12 cellular contexts compared by ENCODE assay signal in genomic region chr16:31186930-31187807, GRCh38. TPM values are rescaled to one million over a fixed set of nuclear protein-coding genes. Genes with fewer than 3 reads are reported as not detected.
DNase-seq lines count a peak whose midpoint lies in the region; ATAC-seq and TF ChIP-seq lines count a peak whose summit lies in the region.
"Had no signal": no experiment of that assay in that cellular context is flagged by ENCODE, and none has a peak within 500 bp of the region (broad histone marks: within the 10 kb centered on the region; RNA-seq: fewer than 3 reads in every experiment).

No MANE protein-coding gene starts in this region.

- peak; percentile 57 for DNase-seq in activated CD8-positive, alpha-beta memory T cell treated with anti-CD3 and anti-CD28 coated beads, Interleukin-2, amount 50 U/mL, for 48 hours
- DNase-seq in activated CD8-positive, alpha-beta memory T cell treated with anti-CD3 and anti-CD28 coated beads, Interleukin-2, amount 50 U/mL, for 4 hours, result no peak
- no peak for DNase-seq in activated CD8-positive, alpha-beta T cell treated with anti-CD3 and anti-CD28 coated beads, Interleukin-2, amount 10 ng/mL, durations not matched to agents 7 days and 5 days
- DNase-seq in DMS53 treated with DMSO at 0.1 percent for 48 hours (lab: John Stamatoyannopoulos, UW; ENCODE audit: unreplicated experiment) (no peak), UCSD-AML1 (lab: John Stamatoyannopoulos, UW; ENCODE audit: unreplicated experiment) (no peak)
- DNase-seq: activated gamma-delta T cell, HCEC 1CT, NCI-H1694, NCI-H526 treated with DMSO at 0.1 percent for 48 hours had no signal

- no peaks in the 10 kb centered on the region for H3K9me3 Mint-ChIP-seq in activated CD8-positive, alpha-beta T cell treated with anti-CD3 and anti-CD28 coated beads, Interleukin-2, amount 10 ng/mL, durations not matched to agents 7 days and 5 days (ENCODE audit: insufficient read depth)

- no peaks in the 10 kb centered on the region for H3K27me3 Mint-ChIP-seq in activated CD8-positive, alpha-beta T cell treated with anti-CD3 and anti-CD28 coated beads, Interleukin-2, amount 10 ng/mL, durations not matched to agents 7 days and 5 days (ENCODE audit: low read depth)

- peaks cover 95% of the 10 kb centered on the region for H3K36me3 ChIP-seq in neutrophil

- peak overlapping the region; percentile 84 for H3K27ac ChIP-seq in neutrophil
- H3K27ac ChIP-seq: tibial nerve had no signal

- H3K27ac Mint-ChIP-seq in activated CD8-positive, alpha-beta T cell treated with anti-CD3 and anti-CD28 coated beads, Interleukin-2, amount 10 ng/mL, durations not matched to agents 7 days and 5 days, result peak overlapping the region; percentile 58

- peaks cover 26 to 37% of the 10 kb centered on the region in 2 experiments for H3K4me1 ChIP-seq in neutrophil (ENCODE audit: control insufficient read depth in 1 of 2, insufficient read depth in 1 of 2, low read depth in 1 of 2, low read length in 1 of 2)

- no peak for ATAC-seq in activated CD8-positive, alpha-beta T cell treated with anti-CD3 and anti-CD28 coated beads, Interleukin-2, amount 10 ng/mL, durations not matched to agents 7 days and 5 days
- ATAC-seq: sciatic nerve had no signal

- POLR2A ChIA-PET in activated CD8-positive, alpha-beta T cell treated with anti-CD3 and anti-CD28 coated beads, Interleukin-2, amount 10 ng/mL, durations not matched to agents 7 days and 5 days (lab: Charles Lee), result interaction anchor here (1.0 to 3.0 kb wide), 5 partner anchors 10 to 236 kb away, joined by 3 to 34 read pairs (median 5); no protein-coding TSS in a partner anchor

- H3K4me3 Mint-ChIP-seq in activated CD8-positive, alpha-beta T cell treated with anti-CD3 and anti-CD28 coated beads, Interleukin-2, amount 10 ng/mL, durations not matched to agents 7 days and 5 days, result no peak overlapping the region

- CTCF ChIA-PET in activated CD8-positive, alpha-beta T cell treated with anti-CD3 and anti-CD28 coated beads, Interleukin-2, amount 10 ng/mL, durations not matched to agents 7 days and 5 days (lab: Charles Lee), result no interaction called here

- H3K36me3 Mint-ChIP-seq in activated CD8-positive, alpha-beta T cell treated with anti-CD3 and anti-CD28 coated beads, Interleukin-2, amount 10 ng/mL, durations not matched to agents 7 days and 5 days (ENCODE audit: low read depth), result peaks cover 98% of the 10 kb centered on the region

- no peaks in the 10 kb centered on the region for H3K9me3 ChIP-seq in neutrophil
- H3K9me3 ChIP-seq: tibial nerve had no signal

- no peaks in the 10 kb centered on the region for H3K27me3 ChIP-seq in neutrophil
- H3K27me3 ChIP-seq: tibial nerve had no signal

- H3K4me1 Mint-ChIP-seq in activated CD8-positive, alpha-beta T cell treated with anti-CD3 and anti-CD28 coated beads, Interleukin-2, amount 10 ng/mL, durations not matched to agents 7 days and 5 days (ENCODE audit: low read depth), result peaks cover 95% of the 10 kb centered on the region

- H3K4me3 ChIP-seq in neutrophil (ENCODE audit: low read depth in 1 of 2, low read length in 1 of 2), result no peak overlapping the region
- H3K4me3 ChIP-seq: tibial nerve had no signal

- TF ChIP-seq CTCF in neutrophil (IDR thresholded peaks at IDR 0.05), result no peak

RNA-seq across cellular contexts. Expression of gene FUS, which starts 7.2 kb away (rescaled TPM):
- total RNA-seq in activated CD8-positive, alpha-beta T cell treated with anti-CD3 and anti-CD28 coated beads, Interleukin-2, amount 10 ng/mL, durations not matched to agents 7 days and 5 days, result 100 to 1,000 TPM; 536 to 569 TPM

RNA-seq across cellular contexts. Expression of gene PYCARD, which starts 15.4 kb away (rescaled TPM):
- total RNA-seq in activated CD8-positive, alpha-beta T cell treated with anti-CD3 and anti-CD28 coated beads, Interleukin-2, amount 10 ng/mL, durations not matched to agents 7 days and 5 days, result 10 to 100 TPM; 97.7 to 99.5 TPM

RNA-seq across cellular contexts. Expression of gene TRIM72, which starts 26.8 kb away (rescaled TPM):
- total RNA-seq in activated CD8-positive, alpha-beta T cell treated with anti-CD3 and anti-CD28 coated beads, Interleukin-2, amount 10 ng/mL, durations not matched to agents 7 days and 5 days, result not detected

RNA-seq across cellular contexts. Expression of gene PYDC1, which starts 29.8 kb away (rescaled TPM):
- total RNA-seq in activated CD8-positive, alpha-beta T cell treated with anti-CD3 and anti-CD28 coated beads, Interleukin-2, amount 10 ng/mL, durations not matched to agents 7 days and 5 days, result not detected
- total RNA-seq: sciatic nerve had no signal

RNA-seq across cellular contexts. Expression of gene PRSS36, which starts 37.3 kb away (rescaled TPM):
- 1 to 10 TPM in 1 of 2 experiments, under 1 TPM in 1; 0.95 to 1.3 TPM for total RNA-seq in activated CD8-positive, alpha-beta T cell treated with anti-CD3 and anti-CD28 coated beads, Interleukin-2, amount 10 ng/mL, durations not matched to agents 7 days and 5 days
